8 cellular contexts compared by ENCODE assay signal in genomic region chr18:61892683-61893303, GRCh38. TPM values are rescaled to one million over a fixed set of nuclear protein-coding genes. Genes with fewer than 3 reads are reported as not detected.
DNase-seq lines count a peak whose midpoint lies in the region; ATAC-seq and TF ChIP-seq lines count a peak whose summit lies in the region.

RNF152 (minus strand) TSS chr18:61893007; CDS start chr18:61816463, 76,544 bp downstream.

- CTCF ChIA-PET in activated CD4-positive, alpha-beta T cell treated with anti-CD3 and anti-CD28 coated beads for 36 hours (lab: Charles Lee): no interaction called here

- H3K4me3 ChIP-seq in coronary artery: peak within 1 kb of the TSS; percentile 100

- no peak for DNase-seq in activated CD4-positive, alpha-beta T cell treated with anti-CD3 and anti-CD28 coated beads for 36 hours
- no peak for DNase-seq in activated CD4-positive, alpha-beta T cell treated with anti-CD3 and anti-CD28 coated beads for 1 hour
- peak; percentile 21 for DNase-seq in T-helper 9 cell
- DNase-seq in coronary artery (ENCODE audit: low spot score): no peak
- peak; percentile 92 for DNase-seq in left kidney (ENCODE audit: low read depth, low spot score)
- peak; percentile 10 for DNase-seq in stimulated activated CD4-positive, alpha-beta T cell treated with anti-CD3 and anti-CD28 coated beads, Interleukin-4, amount 100 ng/mL, for 24 hours

- intact Hi-C loops in activated CD4-positive, alpha-beta T cell treated with anti-CD3 and anti-CD28 coated beads for 36 hours (cut with DNase I, micrococcal nuclease): loop anchor here (2.0 to 10.0 kb wide), 5 partner anchors 84 to 340 kb away; partner anchors contain the start of genes PIGN (in 1 of the 2) and RELCH (in 1 of the 2)

- peak within 1 kb of the TSS; percentile 63 for H3K27ac Mint-ChIP-seq in activated CD4-positive, alpha-beta T cell treated with anti-CD3 and anti-CD28 coated beads for 36 hours

- peak within 1 kb of the TSS; percentile 73 for H3K4me3 Mint-ChIP-seq in activated CD4-positive, alpha-beta T cell treated with anti-CD3 and anti-CD28 coated beads for 36 hours

- H3K36me3 Mint-ChIP-seq in activated CD4-positive, alpha-beta T cell treated with anti-CD3 and anti-CD28 coated beads for 36 hours (ENCODE audit: low read depth): no peaks in the 10 kb centered on the region

- peaks cover 34% of the 10 kb centered on the region for H3K27me3 Mint-ChIP-seq in activated CD4-positive, alpha-beta T cell treated with anti-CD3 and anti-CD28 coated beads for 36 hours

- TF ChIP-seq CTCF in coronary artery (IDR thresholded peaks at IDR 0.05): no peak

- POLR2A ChIA-PET in activated CD4-positive, alpha-beta T cell treated with anti-CD3 and anti-CD28 coated beads for 36 hours (lab: Charles Lee): no interaction called here

- peak within 1 kb of the TSS; percentile 94 to 97 for H3K27ac ChIP-seq in coronary artery

- H3K9me3 Mint-ChIP-seq in activated CD4-positive, alpha-beta T cell treated with anti-CD3 and anti-CD28 coated beads for 36 hours (ENCODE audit: low read depth): no peaks in the 10 kb centered on the region

- no peak for ATAC-seq in activated CD4-positive, alpha-beta T cell treated with anti-CD3 and anti-CD28 coated beads for 36 hours
- ATAC-seq in GM18873 (IDR thresholded peaks at IDR 0.05; ENCODE audit: low FRiP score, unreplicated experiment) (no peak), HG02973 (IDR thresholded peaks at IDR 0.05; ENCODE audit: unreplicated experiment) (no peak)

- peaks cover 12% of the 10 kb centered on the region for H3K4me1 Mint-ChIP-seq in activated CD4-positive, alpha-beta T cell treated with anti-CD3 and anti-CD28 coated beads for 36 hours

RNA-seq across cellular contexts. Expression of gene RNF152, which starts in this region (rescaled TPM):
- total RNA-seq in activated CD4-positive, alpha-beta T cell treated with anti-CD3 and anti-CD28 coated beads for 36 hours: under 1 TPM; 0.05 to 0.28 TPM

Comparison
In these comparisons a context has a peak if more than half of its experiments do, and no peak if none do; other contexts are left out.
1. DNase-seq: peak in T-helper 9 cell (single experiment), left kidney (single experiment) and stimulated activated CD4-positive, alpha-beta T cell treated with anti-CD3 and anti-CD28 coated beads, Interleukin-4, amount 100 ng/mL, for 24 hours (single experiment); none in activated CD4-positive, alpha-beta T cell treated with anti-CD3 and anti-CD28 coated beads for 36 hours (single experiment), activated CD4-positive, alpha-beta T cell treated with anti-CD3 and anti-CD28 coated beads for 1 hour (single experiment) and coronary artery (single experiment).